ENCODE assay signal across 14 cellular contexts in the genomic region with DNA sequence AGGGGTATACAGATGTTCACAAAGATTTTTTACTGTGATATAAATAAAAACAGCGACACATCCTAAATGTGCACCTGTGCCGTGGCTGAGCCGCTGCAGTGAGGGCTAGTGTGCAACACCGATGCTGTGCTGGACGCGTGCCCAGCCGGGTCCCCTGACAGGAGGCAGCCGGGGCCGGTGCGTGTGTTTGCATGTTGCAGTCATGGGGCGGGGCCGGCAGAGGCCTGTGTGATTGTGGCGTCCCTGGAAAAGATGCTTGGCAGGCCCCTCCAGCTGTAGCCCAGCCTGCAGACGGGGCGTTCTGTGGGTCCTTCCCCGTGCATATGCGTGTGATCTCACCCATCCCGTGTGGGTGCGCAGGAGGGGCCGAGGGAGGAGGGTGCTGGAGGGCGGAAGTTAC. TPM values are rescaled to one million over a fixed set of nuclear protein-coding genes. Genes with fewer than 3 reads are reported as not detected.
DNase-seq lines count a peak whose midpoint lies in the region; ATAC-seq and TF ChIP-seq lines count a peak whose summit lies in the region.
"Had no signal": no experiment of that assay in that cellular context is flagged by ENCODE, and none has a peak within 500 bp of the region (broad histone marks: within the 10 kb centered on the region; RNA-seq: fewer than 3 reads in every experiment).

No MANE protein-coding gene starts in this region.

- H3K36me3 ChIP-seq in right atrium auricular region, result peaks cover 87% of the 10 kb centered on the region

- H3K27ac ChIP-seq in right atrium auricular region, result no peak overlapping the region
- H3K27ac ChIP-seq: upper lobe of left lung had no signal

- intact Hi-C loops in Right ventricle myocardium superior (cut with DNase I), result no loop called here

- H3K4me3 Mint-ChIP-seq in type B pancreatic cell, result no peak overlapping the region
- H3K4me3 Mint-ChIP-seq: activated CD4-positive, alpha-beta memory T cell treated with anti-CD3 and anti-CD28 coated beads for 36 hours; IgD-negative memory B cell had no signal

- H3K4me3 ChIP-seq in right atrium auricular region, result no peak overlapping the region
- no peak overlapping the region for H3K4me3 ChIP-seq in fibroblast of the aortic adventitia (ENCODE audit: low read depth, low read length)
- H3K4me3 ChIP-seq: upper lobe of left lung had no signal

- H3K36me3 Mint-ChIP-seq in type B pancreatic cell, result peaks cover 25% of the 10 kb centered on the region

- no peaks in the 10 kb centered on the region for H3K27me3 Mint-ChIP-seq in type B pancreatic cell
- H3K27me3 Mint-ChIP-seq: activated CD4-positive, alpha-beta memory T cell treated with anti-CD3 and anti-CD28 coated beads for 36 hours; IgD-negative memory B cell had no signal

- H3K9me3 ChIP-seq in right atrium auricular region, result no peaks in the 10 kb centered on the region
- H3K9me3 ChIP-seq: upper lobe of left lung had no signal

- peaks cover 26% of the 10 kb centered on the region for H3K4me1 Mint-ChIP-seq in type B pancreatic cell (ENCODE audit: unreplicated experiment)

- ATAC-seq in Right ventricle myocardium superior (ENCODE audit: poor library complexity), result peak; percentile 34

- H3K4me1 ChIP-seq in right atrium auricular region, result no peaks in the 10 kb centered on the region
- H3K4me1 ChIP-seq: upper lobe of left lung had no signal

- DNase-seq in Right ventricle myocardium superior (peak; percentile 61), right atrium auricular region (ENCODE audit: low spot score) (no peak), NCI-H2227 treated with DMSO at 0.1 percent for 48 hours (lab: John Stamatoyannopoulos, UW) (peak; percentile 81), fibroblast of the aortic adventitia (ENCODE audit: low read depth) (peak; percentile 27), type B pancreatic cell (ENCODE audit: extremely low spot score, unreplicated experiment) (no peak), HCEC 1CT (no peak), HK-2 (ENCODE audit: unreplicated experiment) (no peak)
- DNase-seq in activated T-cell treated with anti-CD3 and anti-CD28 coated beads, Interleukin-2, amount 50 U/mL, for 1 hour, result no peak
- DNase-seq: activated CD4-positive, alpha-beta memory T cell treated with anti-CD3 and anti-CD28 coated beads for 36 hours; activated naive CD4-positive, alpha-beta T cell treated with Interleukin-2 at 50 U/mL for 16 hours; mammary epithelial cell; occipital lobe had no signal

- TF ChIP-seq CTCF in right atrium auricular region (IDR thresholded peaks at IDR 0.05) (no peak), fibroblast of the aortic adventitia (IDR thresholded peaks at IDR 0.05; ENCODE audit: insufficient read depth, low read length) (no peak), type B pancreatic cell (conservative IDR thresholded peaks at IDR 0.05) (no peak)

- H3K9me3 Mint-ChIP-seq in type B pancreatic cell, result no peaks in the 10 kb centered on the region
- H3K9me3 Mint-ChIP-seq: activated CD4-positive, alpha-beta memory T cell treated with anti-CD3 and anti-CD28 coated beads for 36 hours; IgD-negative memory B cell had no signal

- no peaks in the 10 kb centered on the region for H3K27me3 ChIP-seq in right atrium auricular region
- H3K27me3 ChIP-seq: upper lobe of left lung had no signal

- peak overlapping the region; percentile 10 for H3K27ac Mint-ChIP-seq in type B pancreatic cell
- H3K27ac Mint-ChIP-seq: activated CD4-positive, alpha-beta memory T cell treated with anti-CD3 and anti-CD28 coated beads for 36 hours; IgD-negative memory B cell had no signal

RNA-seq across cellular contexts. Expression of gene MUC6, which starts 30.6 kb away (rescaled TPM):
- total RNA-seq in Right ventricle myocardium superior (not detected), right atrium auricular region (not detected), fibroblast of the aortic adventitia (ENCODE audit: low replicate concordance) (under 0.01 TPM in 1 of 2 replicates, not detected in the other), type B pancreatic cell (ENCODE audit: low replicate concordance) (0.38 and 0.46 TPM in 2 replicates)
- total RNA-seq: activated CD4-positive, alpha-beta memory T cell treated with anti-CD3 and anti-CD28 coated beads for 36 hours; occipital lobe had no signal

Comparison
In these comparisons a context has a peak if more than half of its experiments do, and no peak if none do; other contexts are left out.
1. DNase-seq: peak in Right ventricle myocardium superior (single experiment), NCI-H2227 treated with DMSO at 0.1 percent for 48 hours (single experiment) and fibroblast of the aortic adventitia (single experiment); none in right atrium auricular region (single experiment), type B pancreatic cell (single experiment), HCEC 1CT (single experiment), HK-2 (single experiment) and activated T-cell treated with anti-CD3 and anti-CD28 coated beads, Interleukin-2, amount 50 U/mL, for 1 hour (single experiment).